In the genomic region with DNA sequence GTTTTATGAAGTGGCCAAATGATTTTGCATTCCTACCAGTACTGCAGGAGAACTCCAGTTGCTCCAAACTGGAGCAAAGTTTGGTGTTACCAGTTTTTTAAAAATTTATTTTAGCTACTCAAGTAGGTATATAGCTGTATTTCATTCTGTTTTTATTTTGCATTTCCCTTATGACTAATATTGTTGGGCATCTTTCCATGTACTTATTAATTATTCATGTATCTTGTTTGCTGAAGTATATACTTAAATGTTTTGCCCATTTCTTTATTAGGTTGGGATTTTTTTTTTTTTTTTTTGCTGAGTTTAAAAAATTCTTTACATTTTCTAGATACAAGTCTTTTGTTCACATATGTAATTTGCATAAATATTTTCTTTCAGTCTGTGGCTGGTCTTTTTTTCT, we compare ENCODE assay signal across 20 cellular contexts.
A peak's percentile ranks its signal among the peaks of the same experiment; 100 is the strongest.
DNase-seq lines count a peak whose midpoint lies in the region; ATAC-seq, FAIRE-seq and TF ChIP-seq lines count a peak whose summit lies in the region.
"Had no signal": no experiment of that assay in that cellular context is flagged by ENCODE, and none has a peak within 500 bp of the region (broad histone marks: within the 10 kb centered on the region; RNA-seq: fewer than 3 reads in every experiment).

No MANE protein-coding gene starts in this region.

- H3K4me3 ChIP-seq in SK-N-MC = peak overlapping the region; percentile 69
- no peak overlapping the region for H3K4me3 ChIP-seq in pancreas
- H3K4me3 ChIP-seq: A549, GM12878, GM23338 had no signal

- TF ChIP-seq CTCF in pancreas (IDR thresholded peaks at IDR 0.05) = no peak

- peak; percentile 41 for FAIRE-seq in endometrium (lab: Jason Lieb, UNC)
- FAIRE-seq in pancreas (lab: Jason Lieb, UNC) = peak; percentile 5
- FAIRE-seq: A549, GM12878 had no signal

- no peaks in the 10 kb centered on the region for H3K4me1 ChIP-seq in pancreas
- H3K4me1 ChIP-seq: A549, Caco-2 had no signal

- peak overlapping the region; percentile 15 for H3K9ac ChIP-seq in SK-N-MC (ENCODE audit: insufficient read length)

- no peaks in the 10 kb centered on the region for H3K27me3 ChIP-seq in pancreas

- no peak for ATAC-seq in pancreas
- ATAC-seq in GM19035 (IDR thresholded peaks at IDR 0.05; ENCODE audit: unreplicated experiment) = no peak
- ATAC-seq: A549, GM12878, GM23338, HCT116 had no signal

- H3K27ac ChIP-seq in SK-N-MC (peak overlapping the region; percentile 91), pancreas (no peak overlapping the region)
- H3K27ac ChIP-seq: A549, C4-2B had no signal

- H3K9me3 ChIP-seq in SK-N-MC (ENCODE audit: low read depth, low read length) (no peaks in the 10 kb centered on the region), pancreas (no peaks in the 10 kb centered on the region)
- H3K9me3 ChIP-seq: A549, Caco-2 had no signal

- intact Hi-C loops in pancreas (cut with DNase I) = no loop called here

- H3K36me3 ChIP-seq in SK-N-MC (ENCODE audit: insufficient read depth, low read length) (no peaks in the 10 kb centered on the region), pancreas (no peaks in the 10 kb centered on the region)

- DNase-seq in ELR (ENCODE audit: low read depth) (peak; percentile 14), SK-N-MC (ENCODE audit: low read depth, low spot score) (peak; percentile 94), pancreas (no peak), COLO829 (ENCODE audit: low spot score) (no peak), NCI-H1694 (lab: John Stamatoyannopoulos, UW) (no peak)
- DNase-seq: 8988T; Caco-2; CD4-positive, CD25-positive, alpha-beta regulatory T cell; CD8-positive, alpha-beta memory T cell; DMS153; DND-41; GDM1; H9 had no signal

Comparison
In these comparisons a context has a peak if more than half of its experiments do, and no peak if none do; other contexts are left out.
1. DNase-seq: peak in ELR (single experiment) and SK-N-MC (single experiment); none in pancreas (0 of 6), COLO829 (single experiment) and NCI-H1694 (single experiment).